Comparison of ENCODE assay signal across 18 cellular contexts in genomic region chr6:6333498-6333897, GRCh38. TPM values are rescaled to one million over a fixed set of nuclear protein-coding genes. Genes with fewer than 3 reads are reported as not detected.
DNase-seq lines count a peak whose midpoint lies in the region; ATAC-seq and TF ChIP-seq lines count a peak whose summit lies in the region.
"Had no signal": no experiment of that assay in that cellular context is flagged by ENCODE, and none has a peak within 500 bp of the region (broad histone marks: within the 10 kb centered on the region; RNA-seq: fewer than 3 reads in every experiment).

No MANE protein-coding gene starts in this region.

- H3K27ac ChIP-seq in SK-N-SH (ENCODE audit: low read depth in 2 of 2, low read length in 1 of 2) (no peak overlapping the region), brain microvascular endothelial cell (no peak overlapping the region), tibial nerve (no peak overlapping the region)

- H3K27me3 ChIP-seq in SK-N-SH (ENCODE audit: insufficient read depth), result no peaks in the 10 kb centered on the region
- no peaks in the 10 kb centered on the region for H3K27me3 ChIP-seq in brain microvascular endothelial cell (replicated peaks)
- H3K27me3 ChIP-seq in tibial nerve, result no peaks in the 10 kb centered on the region

- H3K4me1 Mint-ChIP-seq in stimulated activated memory B cell treated with anti-CD40 and anti-IgM and Interleukin-4, amounts not matched to agents 10 μg/mL and 1 μg/mL and 100 μg/mL, for 72 hours, result peaks cover 34% of the 10 kb centered on the region
- H3K4me1 Mint-ChIP-seq: H9 had no signal

- TF ChIP-seq CTCF in SK-N-SH (IDR thresholded peaks at IDR 0.05) (no peak), NB4 (IDR thresholded peaks at IDR 0.05; ENCODE audit: low read depth, low read length) (no peak), brain microvascular endothelial cell (IDR thresholded peaks at IDR 0.05; ENCODE audit: low read depth, low read length, missing control alignments) (no peak), tibial nerve (IDR thresholded peaks at IDR 0.05) (no peak)

- POLR2A ChIA-PET in SK-N-SH (lab: Yijun Ruan, JAX), result no interaction called here

- no peak for ATAC-seq in SK-N-SH treated with all-trans-retinoic acid at 6 μM for 48 hours
- no peak for ATAC-seq in stimulated activated memory B cell treated with anti-CD40 and anti-IgM and Interleukin-4, amounts not matched to agents 10 μg/mL and 1 μg/mL and 100 μg/mL, for 72 hours

- CTCF ChIA-PET in SK-N-SH (lab: Yijun Ruan, JAX), result no interaction called here

- no peak for TF ChIP-seq RAD21 in SK-N-SH (IDR thresholded peaks at IDR 0.05; ENCODE audit: low read length)

- no peak overlapping the region for H3K9ac ChIP-seq in SK-N-SH

- no peaks in the 10 kb centered on the region for H3K9me3 ChIP-seq in SK-N-SH
- H3K9me3 ChIP-seq in tibial nerve, result peaks cover 0 to 3% (median 0%) of the 10 kb centered on the region in 4 donors

- TF ChIP-seq POLR2A in NB4 (IDR thresholded peaks at IDR 0.05; ENCODE audit: extremely low read depth, insufficient read length) (no peak), tibial nerve (IDR thresholded peaks at IDR 0.05) (no peak)

- no peaks in the 10 kb centered on the region for H3K9me3 Mint-ChIP-seq in stimulated activated memory B cell treated with anti-CD40 and anti-IgM and Interleukin-4, amounts not matched to agents 10 μg/mL and 1 μg/mL and 100 μg/mL, for 72 hours
- H3K9me3 Mint-ChIP-seq: H9; stimulated activated naive CD8-positive, alpha-beta T cell treated with anti-CD3 and anti-CD28 coated beads, Interleukin-15, Interleukin-2, amounts not matched to agents 100 ng/mL and 50 ng/mL, for 24 hours had no signal

- H3K79me2 ChIP-seq in SK-N-SH (ENCODE audit: insufficient read depth), result no peaks in the 10 kb centered on the region

- peaks cover 4% of the 10 kb centered on the region for H3F3A ChIP-seq in SK-N-SH (replicated peaks; ENCODE audit: insufficient read depth)

- WGBS in SK-N-SH (ENCODE audit: low lambda C conversion rate), result 25% methylated on average over 1 of the region's 1 CpG
- 66 to 75% methylated on average over 1 of the region's 1 CpG for WGBS in tibial nerve, 2 donors

- no peaks in the 10 kb centered on the region for H3K36me3 Mint-ChIP-seq in stimulated activated memory B cell treated with anti-CD40 and anti-IgM and Interleukin-4, amounts not matched to agents 10 μg/mL and 1 μg/mL and 100 μg/mL, for 72 hours

- H4K20me1 ChIP-seq in SK-N-SH (ENCODE audit: insufficient read depth), result no peaks in the 10 kb centered on the region

- peak overlapping the region; percentile 71 for H3K27ac Mint-ChIP-seq in stimulated activated memory B cell treated with anti-CD40 and anti-IgM and Interleukin-4, amounts not matched to agents 10 μg/mL and 1 μg/mL and 100 μg/mL, for 72 hours
- H3K27ac Mint-ChIP-seq: H9; stimulated activated naive CD8-positive, alpha-beta T cell treated with anti-CD3 and anti-CD28 coated beads, Interleukin-15, Interleukin-2, amounts not matched to agents 100 ng/mL and 50 ng/mL, for 24 hours had no signal

- H3K27me3 Mint-ChIP-seq in stimulated activated memory B cell treated with anti-CD40 and anti-IgM and Interleukin-4, amounts not matched to agents 10 μg/mL and 1 μg/mL and 100 μg/mL, for 72 hours, result peaks cover 12% of the 10 kb centered on the region

- H2AFZ ChIP-seq in SK-N-SH (ENCODE audit: low read depth), result no peak overlapping the region

- no peaks in the 10 kb centered on the region for H3K36me3 ChIP-seq in SK-N-SH (replicated peaks in 1 of 2; ENCODE audit: control insufficient read depth in 1 of 2, insufficient read depth in 2 of 2, low read length in 1 of 2)
- no peaks in the 10 kb centered on the region for H3K36me3 ChIP-seq in brain microvascular endothelial cell (replicated peaks)
- H3K36me3 ChIP-seq in tibial nerve, result no peaks in the 10 kb centered on the region

- H3K4me3 Mint-ChIP-seq in stimulated activated memory B cell treated with anti-CD40 and anti-IgM and Interleukin-4, amounts not matched to agents 10 μg/mL and 1 μg/mL and 100 μg/mL, for 72 hours, result no peak overlapping the region
- H3K4me3 Mint-ChIP-seq: H9; stimulated activated naive CD8-positive, alpha-beta T cell treated with anti-CD3 and anti-CD28 coated beads, Interleukin-15, Interleukin-2, amounts not matched to agents 100 ng/mL and 50 ng/mL, for 24 hours had no signal

- TF ChIP-seq EP300 in SK-N-SH (IDR thresholded peaks at IDR 0.05; ENCODE audit: borderline replicate concordance in 1 of 2, low read depth in 1 of 2, low read length in 1 of 2), result no peak
- TF ChIP-seq EP300 in tibial nerve (IDR thresholded peaks at IDR 0.05), result no peak

- in situ Hi-C loops in brain microvascular endothelial cell (cut with HindIII; ENCODE audit: low pct_ligation_motif_present, low sequenced_read_pairs), result no loop called here

- H3K4me2 ChIP-seq in SK-N-SH, result peak overlapping the region; percentile 8; the same call in 1 of the 2 replicates

- H3K4me1 ChIP-seq in SK-N-SH (ENCODE audit: control insufficient read depth in 1 of 2, insufficient read depth in 2 of 2, low read depth in 1 of 2, low read length in 1 of 2), result no peaks in the 10 kb centered on the region; a peak in 1 of 4 replicates
- peaks cover 0 to 23% (median 0%) of the 10 kb centered on the region in 4 donors for H3K4me1 ChIP-seq in tibial nerve

- no peak for DNase-seq in SK-N-SH
- peak; percentile 31 for DNase-seq in NB4 (ENCODE audit: low read depth)
- DNase-seq in brain microvascular endothelial cell, result peak; percentile 34
- DNase-seq in occipital lobe (lab: John Stamatoyannopoulos, UW), result no peak
- no peak for DNase-seq in AG08396 (ENCODE audit: low spot score)
- DNase-seq in tibial nerve (ENCODE audit: low spot score in 2 of 2), result no peak
- DNase-seq: ACHN; activated CD4-positive, CD25-positive, alpha-beta regulatory T cell; activated naive CD4-positive, alpha-beta T cell treated with Interleukin-2 at 50 U/mL for 16 hours; caudate nucleus; foreskin melanocyte; H9; KG1; mesendoderm; NCI-H2081 had no signal

- H3K4me3 ChIP-seq in SK-N-SH (ENCODE audit: low read depth in 2 of 2, low read length in 1 of 2), result no peak overlapping the region
- no peak overlapping the region for H3K4me3 ChIP-seq in NB4 (ENCODE audit: low read depth, low read length)
- H3K4me3 ChIP-seq in brain microvascular endothelial cell (ENCODE audit: low read depth, low read length), result no peak overlapping the region
- H3K4me3 ChIP-seq in tibial nerve, result no peak overlapping the region

- H3K9me2 ChIP-seq in SK-N-SH, result no peaks in the 10 kb centered on the region

TF ChIP-seq in SK-N-SH, 30 proteins besides CTCF, POLR2A, EP300 and RAD21 (continues in another document):
- TF ChIP-seq RFX5 (IDR thresholded peaks at IDR 0.05; ENCODE audit: low read length) (no peak), GATA2 (CRISPR knock-in tag; IDR thresholded peaks at IDR 0.05) (no peak), FOXJ3 (CRISPR knock-in tag; IDR thresholded peaks at IDR 0.05) (no peak), SMC3 (IDR thresholded peaks at IDR 0.05; ENCODE audit: low read depth, low read length) (no peak), CHD2 (IDR thresholded peaks at IDR 0.05; ENCODE audit: low read length, partially characterized antibody) (no peak), TAF1 (IDR thresholded peaks at IDR 0.05; ENCODE audit: borderline replicate concordance, low read depth, low read length) (no peak), MAX (IDR thresholded peaks at IDR 0.05; ENCODE audit: low read depth) (no peak)

TF ChIP-seq in SK-N-SH treated with all-trans-retinoic acid at 6 μM for 48 hours, 23 proteins besides CTCF, POLR2A, EP300 and RAD21:
- no peak for TF ChIP-seq CSDC2 (CRISPR knock-in tag; IDR thresholded peaks at IDR 0.05)
- TF ChIP-seq BACH2 (CRISPR knock-in tag; IDR thresholded peaks at IDR 0.05; ENCODE audit: borderline replicate concordance), result no peak
- TF ChIP-seq ZNF8 (CRISPR knock-in tag; IDR thresholded peaks at IDR 0.05), result no peak
- TF ChIP-seq TCF4 (CRISPR knock-in tag; IDR thresholded peaks at IDR 0.05; ENCODE audit: borderline replicate concordance), result no peak
- no peak for TF ChIP-seq PPARA (CRISPR knock-in tag; IDR thresholded peaks at IDR 0.05; ENCODE audit: borderline replicate concordance)
- no peak for TF ChIP-seq ZFP3 (CRISPR knock-in tag; IDR thresholded peaks at IDR 0.05)
- no peak for TF ChIP-seq ZNF565 (CRISPR knock-in tag; conservative IDR thresholded peaks at IDR 0.05; ENCODE audit: low read depth)
- no peak for TF ChIP-seq ZNF70 (CRISPR knock-in tag; IDR thresholded peaks at IDR 0.05)

RNA-seq across cellular contexts. Expression of gene F13A1, which starts 13.0 kb away (rescaled TPM):
- polyA plus RNA-seq in SK-N-SH (2012; rRNA removed), result not detected in 2 replicates
- polyA plus RNA-seq in SK-N-SH (2012; cell fraction: cytosol; rRNA removed), result not detected in 2 replicates
- polyA plus RNA-seq in SK-N-SH (2012; cell fraction: nucleus; rRNA removed), result not detected in 2 replicates
- 8.4 TPM for total RNA-seq in occipital lobe
- 100 to 1,000 TPM in 3 of 4 donors, 10 to 100 TPM in 1; 94.2 to 147 (median 113) TPM for total RNA-seq in tibial nerve

Comparison
In these comparisons a context has a peak if more than half of its experiments do, and no peak if none do; other contexts are left out.
1. DNase-seq: peak in NB4 (single experiment) and brain microvascular endothelial cell (single experiment); none in SK-N-SH (single experiment), occipital lobe (single experiment), AG08396 (single experiment) and tibial nerve (0 of 2).
2. RNA of gene F13A1, which starts 13.0 kb away (total RNA-seq): 94.2 to 147 TPM in tibial nerve; 8.4 TPM in occipital lobe (single experiment); every median in the first group is over 10 times any median in the second.